8 cellular contexts compared by ENCODE assay signal in genomic region chr4:171676555-171677215, GRCh38.
A peak's percentile ranks its signal among the peaks of the same experiment; 100 is the strongest.
DNase-seq lines count a peak whose midpoint lies in the region; ATAC-seq and TF ChIP-seq lines count a peak whose summit lies in the region.

No MANE protein-coding gene starts in this region.

- no peak for TF ChIP-seq CTCF in activated B cell treated with CpG ODN at 0.5 μM for 24 hours (IDR thresholded peaks at IDR 0.05)

- DNase-seq in activated B cell treated with CpG ODN at 0.5 μM for 24 hours (no peak), hypothalamus (lab: John Stamatoyannopoulos, UW) (no peak), HCEC 1CT (no peak), GM19240 (ENCODE audit: insufficient read length, low spot score) (no peak), dedifferentiated amniotic fluid mesenchymal stem cell (ENCODE audit: extremely low spot score) (no peak)

- H3K4me3 Mint-ChIP-seq in activated B cell treated with CpG ODN at 0.5 μM for 24 hours, result peak overlapping the region; percentile 52

- ATAC-seq in GM18508 (IDR thresholded peaks at IDR 0.05; ENCODE audit: insufficient read depth, unreplicated experiment) (peak; percentile 98), GM21515 (IDR thresholded peaks at IDR 0.05; ENCODE audit: unreplicated experiment) (peak; percentile 98), HG03175 (IDR thresholded peaks at IDR 0.05; ENCODE audit: unreplicated experiment) (peak; percentile 100), activated B cell treated with CpG ODN at 0.5 μM for 24 hours (ENCODE audit: low read depth) (peak; percentile 99)

- CTCF ChIA-PET in activated B cell treated with CpG ODN at 0.5 μM for 24 hours (lab: Charles Lee), result no interaction called here

- intact Hi-C loops in activated B cell treated with CpG ODN at 0.5 μM for 24 hours (cut with micrococcal nuclease), result loop anchor here (2.0 kb wide), 1 partner anchor 30 kb away; no protein-coding TSS in a partner anchor

- H3K9me3 Mint-ChIP-seq in activated B cell treated with CpG ODN at 0.5 μM for 24 hours, result no peaks in the 10 kb centered on the region

- H3K27me3 Mint-ChIP-seq in activated B cell treated with CpG ODN at 0.5 μM for 24 hours, result no peaks in the 10 kb centered on the region

- peak overlapping the region; percentile 22 for H3K27ac Mint-ChIP-seq in activated B cell treated with CpG ODN at 0.5 μM for 24 hours

- POLR2A ChIA-PET in activated B cell treated with CpG ODN at 0.5 μM for 24 hours (lab: Charles Lee), result no interaction called here

- peaks cover 29% of the 10 kb centered on the region for H3K4me1 Mint-ChIP-seq in activated B cell treated with CpG ODN at 0.5 μM for 24 hours

- H3K36me3 Mint-ChIP-seq in activated B cell treated with CpG ODN at 0.5 μM for 24 hours (ENCODE audit: low read depth), result no peaks in the 10 kb centered on the region
